Comparison of ENCODE assay signal across 14 cellular contexts in genomic region chr14:90696728-90697127, GRCh38.
DNase-seq lines count a peak whose midpoint lies in the region; ATAC-seq and TF ChIP-seq lines count a peak whose summit lies in the region.
"Had no signal": no experiment of that assay in that cellular context is flagged by ENCODE, and none has a peak within 500 bp of the region (broad histone marks: within the 10 kb centered on the region; RNA-seq: fewer than 3 reads in every experiment).

No MANE protein-coding gene starts in this region.

- H3K4me3 ChIP-seq in left ventricle myocardium inferior (no peak overlapping the region), gastroesophageal sphincter (no peak overlapping the region), brain microvascular endothelial cell (ENCODE audit: low read depth, low read length) (no peak overlapping the region)
- H3K4me3 ChIP-seq: MG63, SK-N-MC had no signal

- H3K4me1 ChIP-seq in left ventricle myocardium inferior (peaks cover 46% of the 10 kb centered on the region), gastroesophageal sphincter (peaks cover 15 to 33% (median 17%) of the 10 kb centered on the region in 3 donors)

- TF ChIP-seq EP300 in gastroesophageal sphincter (IDR thresholded peaks at IDR 0.05): no peak

- DNase-seq in left ventricle myocardium inferior (no peak), left ventricle myocardium superior (no peak), pons (ENCODE audit: low spot score) (peak; percentile 48), NCI-H2196 (lab: John Stamatoyannopoulos, UW; ENCODE audit: unreplicated experiment) (no peak), NCI-H446 treated with DMSO at 0.1 percent for 48 hours (lab: John Stamatoyannopoulos, UW) (no peak), brain microvascular endothelial cell (no peak)
- DNase-seq: activated gamma-delta T cell treated with Interleukin-2 at 50 U/mL for 16 hours, kidney, MG63, naive B cell had no signal

- intact Hi-C loops in left ventricle myocardium inferior (cut with micrococcal nuclease): loop anchor here (2.0 to 10.0 kb wide), 2 partner anchors 292 to 394 kb away; no protein-coding TSS in a partner anchor
- intact Hi-C loops in left ventricle myocardium superior (cut with micrococcal nuclease): loop anchor here (2.0 kb wide), 1 partner anchor 298 kb away; no protein-coding TSS in a partner anchor

- ATAC-seq in left ventricle myocardium superior: no peak
- no peak for ATAC-seq in gastroesophageal sphincter
- ATAC-seq in HG03439 (IDR thresholded peaks at IDR 0.05; ENCODE audit: unreplicated experiment): no peak
- ATAC-seq: stimulated activated memory B cell treated with anti-CD40 and anti-IgM and Interleukin-4, amounts not matched to agents 10 μg/mL and 1 μg/mL and 100 μg/mL, for 72 hours had no signal

- H3K36me3 ChIP-seq in left ventricle myocardium inferior: no peaks in the 10 kb centered on the region
- H3K36me3 ChIP-seq in gastroesophageal sphincter: no peaks in the 10 kb centered on the region
- no peaks in the 10 kb centered on the region for H3K36me3 ChIP-seq in brain microvascular endothelial cell (replicated peaks)
- H3K36me3 ChIP-seq: MG63 had no signal

- TF ChIP-seq POLR2A in gastroesophageal sphincter (IDR thresholded peaks at IDR 0.05): no peak

- H3K27me3 ChIP-seq in left ventricle myocardium inferior (ENCODE audit: low read depth) (no peaks in the 10 kb centered on the region), gastroesophageal sphincter (no peaks in the 10 kb centered on the region), brain microvascular endothelial cell (replicated peaks) (no peaks in the 10 kb centered on the region)
- H3K27me3 ChIP-seq: MG63 had no signal

- TF ChIP-seq CTCF in left ventricle myocardium inferior (IDR thresholded peaks at IDR 0.05; ENCODE audit: borderline replicate concordance): no peak
- no peak for TF ChIP-seq CTCF in gastroesophageal sphincter (IDR thresholded peaks at IDR 0.05)
- TF ChIP-seq CTCF in brain microvascular endothelial cell (IDR thresholded peaks at IDR 0.05; ENCODE audit: low read depth, low read length, missing control alignments): no peak

- WGBS in gastroesophageal sphincter (ENCODE audit: low coverage in 1 of 2), 2 donors: 24 to 32% methylated on average over 4 of the region's 4 CpGs

- H3K9me3 ChIP-seq in left ventricle myocardium inferior (replicated peaks) (no peaks in the 10 kb centered on the region), gastroesophageal sphincter (no peaks in the 10 kb centered on the region)
- H3K9me3 ChIP-seq: MG63 had no signal

- in situ Hi-C loops in brain microvascular endothelial cell (cut with HindIII; ENCODE audit: low pct_ligation_motif_present, low sequenced_read_pairs): no loop called here

- H3K27ac ChIP-seq in left ventricle myocardium inferior (replicated peaks): peak overlapping the region; percentile 85
- H3K27ac ChIP-seq in gastroesophageal sphincter: peak overlapping the region; percentile 74 to 91 (median 85)
- H3K27ac ChIP-seq in brain microvascular endothelial cell: no peak overlapping the region
- H3K27ac ChIP-seq: SK-N-MC had no signal
